In genomic region chr12:122868471-122869177, GRCh38 we compare ENCODE assay signal across 11 cellular contexts. TPM values are rescaled to one million over a fixed set of nuclear protein-coding genes. Genes with fewer than 3 reads are reported as not detected.
DNase-seq lines count a peak whose midpoint lies in the region; ATAC-seq and TF ChIP-seq lines count a peak whose summit lies in the region.
"Had no signal": no experiment of that assay in that cellular context is flagged by ENCODE, and none has a peak within 500 bp of the region (broad histone marks: within the 10 kb centered on the region; RNA-seq: fewer than 3 reads in every experiment).

No MANE protein-coding gene starts in this region.

- H3K9me3 ChIP-seq in heart left ventricle (no peaks in the 10 kb centered on the region), esophagus (ENCODE audit: control insufficient read depth in 2 of 2, insufficient read depth in 1 of 2, low read depth in 1 of 2, low read length in 1 of 2) (no peaks in the 10 kb centered on the region), neural progenitor cell (ENCODE audit: low read depth) (no peaks in the 10 kb centered on the region), vagina (no peaks in the 10 kb centered on the region), hepatocyte (ENCODE audit: low read depth) (no peaks in the 10 kb centered on the region)

- peaks cover 0 to 65% (median 49%) of the 10 kb centered on the region in 9 donors for H3K36me3 ChIP-seq in heart left ventricle
- H3K36me3 ChIP-seq in esophagus (ENCODE audit: control insufficient read depth in 2 of 2, insufficient read depth in 2 of 2, low read length in 1 of 2) = peaks cover 15 to 37% of the 10 kb centered on the region in 2 donors
- H3K36me3 ChIP-seq in neural progenitor cell = no peaks in the 10 kb centered on the region
- H3K36me3 ChIP-seq in vagina = peaks cover 0 to 44% of the 10 kb centered on the region in 2 donors
- no peaks in the 10 kb centered on the region for H3K36me3 ChIP-seq in hepatocyte (replicated peaks; ENCODE audit: insufficient read depth, low read depth)

- no peaks in the 10 kb centered on the region for H3K9me2 ChIP-seq in hepatocyte (replicated peaks; ENCODE audit: insufficient read depth)

- DNase-seq in heart left ventricle = peak in 3 of 5 donors; percentile 20 to 25 (median 20)
- no peak for DNase-seq in left ventricle myocardium superior
- DNase-seq in neural progenitor cell (ENCODE audit: low spot score) = no peak
- DNase-seq in vagina (ENCODE audit: extremely low spot score in 2 of 2) = no peak
- no peak for DNase-seq in NCI-H2081 (lab: John Stamatoyannopoulos, UW)
- no peak for DNase-seq in HCEC 1CT
- no peak for DNase-seq in hepatocyte (ENCODE audit: low spot score)
- DNase-seq: GOT3, NCI-H1092 had no signal

- H3K4me1 ChIP-seq in heart left ventricle (peaks cover 20 to 90% (median 80%) of the 10 kb centered on the region in 12 donors), esophagus (ENCODE audit: control insufficient read depth in 2 of 2, insufficient read depth in 2 of 2, low read length in 1 of 2) (peaks cover 5 to 22% of the 10 kb centered on the region in 2 donors), neural progenitor cell (peaks cover 27% of the 10 kb centered on the region), vagina (peaks cover 58% of the 10 kb centered on the region), hepatocyte (ENCODE audit: insufficient read depth) (peaks cover 33% of the 10 kb centered on the region)

- peaks cover 29% of the 10 kb centered on the region for H3F3A ChIP-seq in neural progenitor cell (ENCODE audit: low read depth)

- H4K20me1 ChIP-seq in neural progenitor cell (ENCODE audit: low read depth) = peaks cover 80% of the 10 kb centered on the region
- peaks cover 3% of the 10 kb centered on the region for H4K20me1 ChIP-seq in hepatocyte (ENCODE audit: insufficient read depth, poor library complexity, severe bottlenecking)

- H3K4me3 ChIP-seq in heart left ventricle (no peak overlapping the region), esophagus (ENCODE audit: low read depth in 1 of 2, low read length in 2 of 2) (no peak overlapping the region), neural progenitor cell (no peak overlapping the region), vagina (no peak overlapping the region), hepatocyte (no peak overlapping the region)
- H3K4me3 ChIP-seq: smooth muscle cell had no signal

- H3K79me2 ChIP-seq in neural progenitor cell (ENCODE audit: low read depth) = no peaks in the 10 kb centered on the region
- peaks cover 42% of the 10 kb centered on the region for H3K79me2 ChIP-seq in hepatocyte

- no peak overlapping the region for H3K4me2 ChIP-seq in neural progenitor cell
- no peak overlapping the region for H3K4me2 ChIP-seq in hepatocyte
- H3K4me2 ChIP-seq: smooth muscle cell had no signal

- no peak overlapping the region for H3K9ac ChIP-seq in neural progenitor cell

- no peak overlapping the region for H2AFZ ChIP-seq in neural progenitor cell (replicated peaks)
- H2AFZ ChIP-seq in hepatocyte = no peak overlapping the region

- no peak for TF ChIP-seq CTCF in heart left ventricle (IDR thresholded peaks at IDR 0.05)
- no peak for TF ChIP-seq CTCF in neural progenitor cell (IDR thresholded peaks at IDR 0.05)
- TF ChIP-seq CTCF in vagina (IDR thresholded peaks at IDR 0.05) = no peak
- TF ChIP-seq CTCF in hepatocyte (IDR thresholded peaks at IDR 0.05; ENCODE audit: poor library complexity) = no peak

- WGBS in heart left ventricle, 4 donors = 84 to 88% (median 85%) methylated on average over 13 of the region's 13 CpGs
- WGBS in esophagus, 2 donors = 86 to 87% methylated on average over 13 of the region's 13 CpGs
- 97% methylated on average over 13 of the region's 13 CpGs for WGBS in hepatocyte (ENCODE audit: low lambda C conversion rate, missing lambda C conversion rate)

- peaks cover 15% of the 10 kb centered on the region for H3K27me3 Mint-ChIP-seq in neural progenitor cell (ENCODE audit: insufficient read depth, low read depth)

- H3K4me3 Mint-ChIP-seq in neural progenitor cell = no peak overlapping the region

- H3K36me3 Mint-ChIP-seq in neural progenitor cell = peaks cover 23% of the 10 kb centered on the region

- peak overlapping the region; percentile 7 for H3K27ac Mint-ChIP-seq in neural progenitor cell

- peaks cover 43% of the 10 kb centered on the region for H3K4me1 Mint-ChIP-seq in neural progenitor cell

- TF ChIP-seq POLR2A in heart left ventricle (IDR thresholded peaks at IDR 0.05) = no peak
- no peak for TF ChIP-seq POLR2A in vagina (IDR thresholded peaks at IDR 0.05)

- no peaks in the 10 kb centered on the region for H3K27me3 ChIP-seq in heart left ventricle
- H3K27me3 ChIP-seq in esophagus (ENCODE audit: control insufficient read depth in 1 of 2, insufficient read depth in 2 of 2, low read length in 2 of 2) = no peaks in the 10 kb centered on the region
- peaks cover 66% of the 10 kb centered on the region for H3K27me3 ChIP-seq in neural progenitor cell
- H3K27me3 ChIP-seq in vagina = no peaks in the 10 kb centered on the region
- H3K27me3 ChIP-seq in hepatocyte = no peaks in the 10 kb centered on the region

- intact Hi-C loops in heart left ventricle (cut with DNase I) = loop anchor here in 3 of 10 donors (1.0 to 10.0 kb wide), 3 partner anchors 21 to 366 kb away; partner anchors contain the start of genes MPHOSPH9 (in 2 of the 3) and MTRFR (in 2 of the 3)
- intact Hi-C loops in left ventricle myocardium superior (cut with micrococcal nuclease) = no loop called here
- intact Hi-C loops in vagina (cut with DNase I) = no loop called here

- ATAC-seq in heart left ventricle = no peak
- no peak for ATAC-seq in left ventricle myocardium superior

- no peaks in the 10 kb centered on the region for H3K9me3 Mint-ChIP-seq in neural progenitor cell

- peak overlapping the region; percentile 53 to 89 (median 82) for H3K27ac ChIP-seq in heart left ventricle
- peak overlapping the region; percentile 39 to 81 for H3K27ac ChIP-seq in esophagus (ENCODE audit: low read depth in 2 of 2, low read length in 1 of 2)
- no peak overlapping the region for H3K27ac ChIP-seq in neural progenitor cell
- peak overlapping the region; percentile 57 for H3K27ac ChIP-seq in vagina
- H3K27ac ChIP-seq in hepatocyte = no peak overlapping the region

RNA-seq across cellular contexts. Expression of gene VPS37B, which starts 27.3 kb away (rescaled TPM):
- total RNA-seq in heart left ventricle (10 to 100 TPM; 14.5 to 51.2 (median 22.7) TPM), left ventricle myocardium superior (29.5 TPM), neural progenitor cell (ENCODE audit: low replicate concordance) (19.4 and 23.9 TPM in 2 replicates), vagina (34.9 TPM), hepatocyte (23.5 and 24.7 TPM in 2 replicates)
- polyA plus RNA-seq in heart left ventricle (10 to 100 TPM; 17.4 to 21.7 TPM), esophagus (10 to 100 TPM; 50.2 to 81.4 TPM), hepatocyte (29.0 and 35.3 TPM in 2 replicates)

RNA-seq across cellular contexts. Expression of gene HIP1R, which starts 33.4 kb away (rescaled TPM):
- 10 to 100 TPM; 14.9 to 49.5 (median 19.6) TPM for total RNA-seq in heart left ventricle
- 10 to 100 TPM; 19.1 to 31.4 TPM for polyA plus RNA-seq in heart left ventricle
- 27.4 TPM for total RNA-seq in left ventricle myocardium superior
- polyA plus RNA-seq in esophagus = 10 to 100 TPM; 23.1 to 32.7 TPM
- total RNA-seq in neural progenitor cell (ENCODE audit: low replicate concordance) = 19.3 and 25.6 TPM in 2 replicates
- 66.0 TPM for total RNA-seq in vagina
- total RNA-seq in hepatocyte = 36.0 and 44.3 TPM in 2 replicates
- polyA plus RNA-seq in hepatocyte = 31.8 and 33.1 TPM in 2 replicates

Comparison
In these comparisons a context has a peak if more than half of its experiments do, and no peak if none do; other contexts are left out.
1. DNase-seq: peak in heart left ventricle (3 of 5); none in left ventricle myocardium superior (single experiment), neural progenitor cell (single experiment), vagina (0 of 2), NCI-H2081 (0 of 2), HCEC 1CT (single experiment) and hepatocyte (single experiment).
2. H3K27ac ChIP-seq: peak in heart left ventricle (12 of 12), esophagus (2 of 2) and vagina (single experiment); none in neural progenitor cell (single experiment) and hepatocyte (single experiment).